ENCODE assay signal across 1 cellular context in the genomic region with DNA sequence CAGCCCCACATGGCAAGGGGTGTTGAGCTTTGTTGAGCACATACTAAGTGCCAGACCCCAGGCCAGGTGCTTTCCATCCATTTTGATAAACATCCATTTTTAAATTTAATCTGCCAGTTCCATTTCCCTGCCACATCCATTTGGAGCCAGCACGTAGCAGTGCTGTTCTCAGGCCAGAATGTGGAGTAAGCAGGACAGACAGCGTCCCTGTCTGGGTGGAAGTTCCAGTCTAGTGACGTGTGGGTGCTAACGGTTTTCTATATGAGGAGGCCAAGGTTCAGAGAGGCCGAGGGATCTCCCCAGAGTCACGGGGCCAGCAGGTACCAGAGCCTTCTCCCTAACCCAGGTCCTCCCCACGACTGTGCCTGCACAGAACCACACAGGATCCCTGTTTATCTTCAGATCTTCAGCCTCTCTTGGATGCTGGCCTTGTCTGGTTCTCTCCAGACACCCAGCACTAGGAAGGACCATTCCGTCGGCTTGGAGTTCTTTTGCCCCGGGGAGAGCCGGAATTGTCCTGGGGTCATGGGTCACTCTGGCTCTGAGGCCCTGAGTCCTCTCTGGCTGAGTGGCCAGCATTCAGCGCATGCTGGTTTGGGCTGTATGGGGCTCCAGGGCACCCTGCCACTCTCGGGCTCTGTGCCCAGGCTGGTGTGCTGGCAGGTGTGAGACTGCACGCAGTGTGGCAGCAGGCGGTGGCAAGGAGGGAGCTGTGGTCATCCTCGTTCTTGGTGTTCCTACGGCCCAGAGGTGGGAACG.
TF ChIP-seq lines count a peak whose summit lies in the region.

No MANE protein-coding gene starts in this region.

TF ChIP-seq in HEK293, 187 proteins besides CTCF, POLR2A, EP300 and RAD21 (continued from another document):
- TF ChIP-seq, protein P1, sequence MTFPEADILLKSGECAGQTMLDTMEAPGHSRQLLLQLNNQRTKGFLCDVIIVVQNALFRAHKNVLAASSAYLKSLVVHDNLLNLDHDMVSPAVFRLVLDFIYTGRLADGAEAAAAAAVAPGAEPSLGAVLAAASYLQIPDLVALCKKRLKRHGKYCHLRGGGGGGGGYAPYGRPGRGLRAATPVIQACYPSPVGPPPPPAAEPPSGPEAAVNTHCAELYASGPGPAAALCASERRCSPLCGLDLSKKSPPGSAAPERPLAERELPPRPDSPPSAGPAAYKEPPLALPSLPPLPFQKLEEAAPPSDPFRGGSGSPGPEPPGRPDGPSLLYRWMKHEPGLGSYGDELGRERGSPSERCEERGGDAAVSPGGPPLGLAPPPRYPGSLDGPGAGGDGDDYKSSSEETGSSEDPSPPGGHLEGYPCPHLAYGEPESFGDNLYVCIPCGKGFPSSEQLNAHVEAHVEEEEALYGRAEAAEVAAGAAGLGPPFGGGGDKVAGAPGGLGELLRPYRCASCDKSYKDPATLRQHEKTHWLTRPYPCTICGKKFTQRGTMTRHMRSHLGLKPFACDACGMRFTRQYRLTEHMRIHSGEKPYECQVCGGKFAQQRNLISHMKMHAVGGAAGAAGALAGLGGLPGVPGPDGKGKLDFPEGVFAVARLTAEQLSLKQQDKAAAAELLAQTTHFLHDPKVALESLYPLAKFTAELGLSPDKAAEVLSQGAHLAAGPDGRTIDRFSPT (tag by site-specific recombination; IDR thresholded peaks at IDR 0.05), result peak; percentile 28; the same call in 1 of the 2 replicates
- TF ChIP-seq, protein P2, sequence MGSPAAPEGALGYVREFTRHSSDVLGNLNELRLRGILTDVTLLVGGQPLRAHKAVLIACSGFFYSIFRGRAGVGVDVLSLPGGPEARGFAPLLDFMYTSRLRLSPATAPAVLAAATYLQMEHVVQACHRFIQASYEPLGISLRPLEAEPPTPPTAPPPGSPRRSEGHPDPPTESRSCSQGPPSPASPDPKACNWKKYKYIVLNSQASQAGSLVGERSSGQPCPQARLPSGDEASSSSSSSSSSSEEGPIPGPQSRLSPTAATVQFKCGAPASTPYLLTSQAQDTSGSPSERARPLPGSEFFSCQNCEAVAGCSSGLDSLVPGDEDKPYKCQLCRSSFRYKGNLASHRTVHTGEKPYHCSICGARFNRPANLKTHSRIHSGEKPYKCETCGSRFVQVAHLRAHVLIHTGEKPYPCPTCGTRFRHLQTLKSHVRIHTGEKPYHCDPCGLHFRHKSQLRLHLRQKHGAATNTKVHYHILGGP (tag by site-specific recombination; IDR thresholded peaks at IDR 0.05), result no peak
